17 cellular contexts compared by ENCODE assay signal in genomic region chr3:36444909-36445308, GRCh38.
A peak's percentile ranks its signal among the peaks of the same experiment; 100 is the strongest.
DNase-seq lines count a peak whose midpoint lies in the region; ATAC-seq and TF ChIP-seq lines count a peak whose summit lies in the region.
"Had no signal": no experiment of that assay in that cellular context is flagged by ENCODE, and none has a peak within 500 bp of the region (broad histone marks: within the 10 kb centered on the region; RNA-seq: fewer than 3 reads in every experiment).

No MANE protein-coding gene starts in this region.

- H3K4me1 ChIP-seq in Panc1 (ENCODE audit: control insufficient read depth, insufficient read depth, low read length) = no peaks in the 10 kb centered on the region
- H3K4me1 ChIP-seq in Karpas-422 (ENCODE audit: low read length) = no peaks in the 10 kb centered on the region; the same call in 1 of the 2 replicates
- H3K4me1 ChIP-seq: heart left ventricle, right lobe of liver, suprapubic skin had no signal

- no peaks in the 10 kb centered on the region for H4K20me1 ChIP-seq in Karpas-422 (ENCODE audit: insufficient read depth, low read depth, low read length)

- POLR2A ChIA-PET in Panc1 (lab: Charles Lee) = no interaction called here

- H3K9me3 ChIP-seq in Panc1 (ENCODE audit: control insufficient read depth, insufficient read depth, low read depth, low read length) (no peaks in the 10 kb centered on the region), Karpas-422 (ENCODE audit: low read length) (no peaks in the 10 kb centered on the region)
- H3K9me3 ChIP-seq: heart left ventricle, neutrophil, right lobe of liver, suprapubic skin had no signal

- DNase-seq in GM03348 (ENCODE audit: low spot score) (peak; percentile 54), Panc1 (ENCODE audit: low read depth, low spot score) (peak; percentile 13), dermis blood vessel endothelial cell (peak; percentile 4), renal cortical epithelial cell (ENCODE audit: low read depth) (peak; percentile 69), Karpas-422 (no peak), RPMI8226 (no peak), NCI-H2171 (lab: John Stamatoyannopoulos, UW) (no peak)
- DNase-seq: activated CD4-positive, alpha-beta memory T cell treated with anti-CD3 and anti-CD28 coated beads for 36 hours; DND-41; heart left ventricle; islet precursor cell; KBM-7; NCI-H1436 treated with DMSO at 0.1 percent for 48 hours; right lobe of liver had no signal

- in situ Hi-C loops in Panc1 (cut with HindIII; ENCODE audit: low pct_unique_long_range_greater_than_20kb, low sequenced_read_pairs) = no loop called here

- H3K79me2 ChIP-seq in Karpas-422 (ENCODE audit: low read length) = no peaks in the 10 kb centered on the region

- H3K27ac ChIP-seq in Panc1 (ENCODE audit: low read length) = no peak overlapping the region
- no peak overlapping the region for H3K27ac ChIP-seq in Karpas-422 (ENCODE audit: low read length)
- H3K27ac ChIP-seq: heart left ventricle, neutrophil, right lobe of liver, suprapubic skin had no signal

- no TSS peak for BruUV-seq in Panc1 (replicated peaks; lab: Mats Ljungman, UMichigan)

- H3K9me2 ChIP-seq in Karpas-422 (replicated peaks; ENCODE audit: insufficient read depth, low read length) = no peaks in the 10 kb centered on the region

- H3K36me3 ChIP-seq in Panc1 (ENCODE audit: control insufficient read depth, insufficient read depth, low read length) (no peaks in the 10 kb centered on the region), Karpas-422 (ENCODE audit: insufficient read depth, low read length) (no peaks in the 10 kb centered on the region)
- H3K36me3 ChIP-seq: heart left ventricle, neutrophil, right lobe of liver, suprapubic skin had no signal

- H3K4me3 ChIP-seq in Panc1 (ENCODE audit: low read depth in 2 of 2, low read length in 2 of 2) (no peak overlapping the region), Karpas-422 (ENCODE audit: low read length) (no peak overlapping the region)
- H3K4me3 ChIP-seq: heart left ventricle, right lobe of liver, suprapubic skin had no signal

- CTCF ChIA-PET in Panc1 (lab: Charles Lee) = no interaction called here

- H3K4me2 ChIP-seq in Karpas-422 (ENCODE audit: low read depth, low read length, poor library complexity, severe bottlenecking) = no peak overlapping the region

- ATAC-seq in Panc1 = no peak
- ATAC-seq: HCT116, heart left ventricle, right lobe of liver had no signal

- TF ChIP-seq CTCF in Panc1 (IDR thresholded peaks at IDR 0.05) = no peak

- H3K9ac ChIP-seq in Karpas-422 (ENCODE audit: low read length) = no peak overlapping the region

- H3K27me3 ChIP-seq in Panc1 (ENCODE audit: control insufficient read depth, insufficient read depth, low read length) = no peaks in the 10 kb centered on the region
- no peaks in the 10 kb centered on the region for H3K27me3 ChIP-seq in Karpas-422 (ENCODE audit: low read length)
- H3K27me3 ChIP-seq: heart left ventricle, neutrophil, right lobe of liver, suprapubic skin had no signal

- intact Hi-C loops in Panc1 (cut with micrococcal nuclease; ENCODE audit: unreplicated experiment) = no loop called here

- no peak overlapping the region for H2AFZ ChIP-seq in Karpas-422 (ENCODE audit: low read length)

Comparison
In these comparisons a context has a peak if more than half of its experiments do, and no peak if none do; other contexts are left out.
1. DNase-seq: peak in GM03348 (single experiment), Panc1 (single experiment), dermis blood vessel endothelial cell (single experiment) and renal cortical epithelial cell (single experiment); none in Karpas-422 (single experiment), RPMI8226 (single experiment) and NCI-H2171 (single experiment).